Comparison of ENCODE assay signal across 11 cellular contexts in the genomic region with DNA sequence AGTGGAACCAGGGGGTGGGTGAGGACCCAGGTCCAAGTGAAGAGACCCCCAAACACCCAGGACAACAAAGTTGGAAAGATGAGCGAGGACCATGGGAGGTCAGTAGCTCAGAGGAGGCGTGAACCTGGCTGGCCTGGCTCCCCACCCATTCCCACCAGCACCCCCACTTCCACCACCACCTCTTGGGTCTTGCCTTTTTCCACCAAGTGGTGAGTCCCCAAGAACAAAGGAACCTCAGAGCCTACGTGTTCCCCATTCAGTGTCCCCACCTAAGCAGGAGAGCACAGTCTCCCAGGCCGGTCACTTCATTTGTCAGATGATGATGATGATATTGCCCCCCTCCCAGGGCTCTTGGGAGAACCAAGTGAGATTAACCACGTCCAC. TPM values are rescaled to one million over a fixed set of nuclear protein-coding genes. Genes with fewer than 3 reads are reported as not detected.
DNase-seq lines count a peak whose midpoint lies in the region; ATAC-seq, FAIRE-seq and TF ChIP-seq lines count a peak whose summit lies in the region.
"Had no signal": no experiment of that assay in that cellular context is flagged by ENCODE, and none has a peak within 500 bp of the region (broad histone marks: within the 10 kb centered on the region; RNA-seq: fewer than 3 reads in every experiment).

No MANE protein-coding gene starts in this region.

- no peaks in the 10 kb centered on the region for H3K9me3 ChIP-seq in keratinocyte (ENCODE audit: control insufficient read depth, low read depth, low read length)

- intact Hi-C loops in activated naive CD4-positive, alpha-beta T cell treated with anti-CD3 and anti-CD28 coated beads for 36 hours (cut with micrococcal nuclease) = no loop called here
- intact Hi-C loops in activated B cell treated with CpG ODN at 0.5 μM for 24 hours (cut with micrococcal nuclease) = loop anchor here (1.0 kb wide), 2 partner anchors 12 to 17 kb away; no protein-coding TSS in a partner anchor

- peaks cover 22% of the 10 kb centered on the region for H3K4me1 ChIP-seq in keratinocyte (ENCODE audit: control insufficient read depth, extremely low read depth, insufficient read depth, low read length)

- peaks cover 14% of the 10 kb centered on the region for H3K36me3 Mint-ChIP-seq in activated naive CD4-positive, alpha-beta T cell treated with anti-CD3 and anti-CD28 coated beads for 36 hours (ENCODE audit: low read depth)
- peaks cover 0 to 5% of the 10 kb centered on the region in 2 donors for H3K36me3 Mint-ChIP-seq in activated naive CD4-positive, alpha-beta T cell treated with anti-CD3 and anti-CD28 coated beads, Interleukin-2, amount 50 U/mL, for 72 hours
- H3K36me3 Mint-ChIP-seq in activated B cell treated with CpG ODN at 0.5 μM for 24 hours (ENCODE audit: low read depth) = peaks cover 44% of the 10 kb centered on the region
- H3K36me3 Mint-ChIP-seq in stimulated activated effector memory CD8-positive, alpha-beta T cell treated with anti-CD3 and anti-CD28 coated beads, Interleukin-12 subunit alpha, Interleukin-12 subunit beta, amount 100 ng/mL, for 72 hours = peaks cover 42% of the 10 kb centered on the region

- H3K4me3 Mint-ChIP-seq in activated naive CD4-positive, alpha-beta T cell treated with anti-CD3 and anti-CD28 coated beads for 36 hours = no peak overlapping the region
- no peak overlapping the region for H3K4me3 Mint-ChIP-seq in activated B cell treated with CpG ODN at 0.5 μM for 24 hours
- H3K4me3 Mint-ChIP-seq in stimulated activated effector memory CD8-positive, alpha-beta T cell treated with anti-CD3 and anti-CD28 coated beads, Interleukin-12 subunit alpha, Interleukin-12 subunit beta, amount 100 ng/mL, for 72 hours = peak overlapping the region; percentile 68

- DNase-seq in activated naive CD4-positive, alpha-beta T cell treated with anti-CD3 and anti-CD28 coated beads for 36 hours = no peak
- no peak for DNase-seq in activated naive CD4-positive, alpha-beta T cell treated with anti-CD3 and anti-CD28 coated beads, Interleukin-2, amount 50 U/mL, for 72 hours (ENCODE audit: low spot score in 2 of 2)
- DNase-seq in activated B cell treated with CpG ODN at 0.5 μM for 24 hours = no peak
- no peak for DNase-seq in keratinocyte (ENCODE audit: low read depth, low spot score)
- no peak for DNase-seq in stimulated activated effector memory CD8-positive, alpha-beta T cell treated with anti-CD3 and anti-CD28 coated beads, Interleukin-12 subunit alpha, Interleukin-12 subunit beta, amount 100 ng/mL, for 72 hours (ENCODE audit: low spot score in 2 of 2)
- no peak for DNase-seq in NCI-H2029 treated with DMSO at 0.1 percent for 48 hours (lab: John Stamatoyannopoulos, UW)
- DNase-seq in UCSD-AML1 (lab: John Stamatoyannopoulos, UW; ENCODE audit: unreplicated experiment) = no peak
- DNase-seq: NCI-H2081 treated with DMSO at 0.1 percent for 48 hours had no signal

- no peaks in the 10 kb centered on the region for H3K79me2 ChIP-seq in keratinocyte (ENCODE audit: control insufficient read depth, insufficient read depth, low read length)

- H3K27me3 Mint-ChIP-seq in activated naive CD4-positive, alpha-beta T cell treated with anti-CD3 and anti-CD28 coated beads for 36 hours (ENCODE audit: low read depth) = no peaks in the 10 kb centered on the region
- H3K27me3 Mint-ChIP-seq in activated B cell treated with CpG ODN at 0.5 μM for 24 hours = no peaks in the 10 kb centered on the region
- H3K27me3 Mint-ChIP-seq: naive thymus-derived CD4-positive, alpha-beta T cell had no signal

- no peaks in the 10 kb centered on the region for H4K20me1 ChIP-seq in keratinocyte (ENCODE audit: control insufficient read depth, extremely low read depth, insufficient read depth, low read length)

- CTCF ChIA-PET in activated naive CD4-positive, alpha-beta T cell treated with anti-CD3 and anti-CD28 coated beads for 36 hours (lab: Charles Lee) = interaction anchor here (0.7 to 1.7 kb wide), 2 partner anchors 14 to 64 kb away, joined by 3 to 7 read pairs; no protein-coding TSS in a partner anchor
- CTCF ChIA-PET in activated B cell treated with CpG ODN at 0.5 μM for 24 hours (lab: Charles Lee) = interaction anchor here (1.8 kb wide), 1 partner anchor 14 kb away, joined by 5 read pairs; no protein-coding TSS in a partner anchor

- peaks cover 17 to 32% of the 10 kb centered on the region in 2 experiments for H3K36me3 ChIP-seq in keratinocyte (ENCODE audit: control insufficient read depth in 2 of 2, extremely low read depth in 1 of 2, insufficient read depth in 2 of 2, low read length in 2 of 2)

- H3K27me3 ChIP-seq in keratinocyte (ENCODE audit: control insufficient read depth, extremely low read depth, insufficient read depth, low read length) = no peaks in the 10 kb centered on the region

- POLR2A ChIA-PET in activated B cell treated with CpG ODN at 0.5 μM for 24 hours (lab: Charles Lee) = interaction anchor here (0.6 to 1.9 kb wide), 12 partner anchors 13 to 126 kb away, joined by 3 to 12 read pairs (median 6); a partner anchor contains a TSS

- dilution Hi-C loops in keratinocyte (cut with MboI; ENCODE audit: extremely low pct_ligation_motif_present, low sequenced_read_pairs) = no loop called here

- no peaks in the 10 kb centered on the region for H3K9me3 Mint-ChIP-seq in activated naive CD4-positive, alpha-beta T cell treated with anti-CD3 and anti-CD28 coated beads for 36 hours
- H3K9me3 Mint-ChIP-seq in activated naive CD4-positive, alpha-beta T cell treated with anti-CD3 and anti-CD28 coated beads, Interleukin-2, amount 50 U/mL, for 72 hours = no peaks in the 10 kb centered on the region
- H3K9me3 Mint-ChIP-seq in activated B cell treated with CpG ODN at 0.5 μM for 24 hours = no peaks in the 10 kb centered on the region
- H3K9me3 Mint-ChIP-seq in stimulated activated effector memory CD8-positive, alpha-beta T cell treated with anti-CD3 and anti-CD28 coated beads, Interleukin-12 subunit alpha, Interleukin-12 subunit beta, amount 100 ng/mL, for 72 hours = no peaks in the 10 kb centered on the region
- H3K9me3 Mint-ChIP-seq: naive thymus-derived CD4-positive, alpha-beta T cell; stimulated activated naive CD8-positive, alpha-beta T cell treated with anti-CD3 and anti-CD28 coated beads, Interleukin-15, amount 100 ng/mL, for 72 hours had no signal

- no peaks in the 10 kb centered on the region for H3K9me1 ChIP-seq in keratinocyte (ENCODE audit: control insufficient read depth, extremely low read depth, insufficient read depth, low read length)

- H3K4me2 ChIP-seq in keratinocyte (ENCODE audit: control insufficient read depth, extremely low read depth, insufficient read depth, low read depth, low read length) = no peak overlapping the region

- peak overlapping the region; percentile 63 for H3K27ac Mint-ChIP-seq in activated naive CD4-positive, alpha-beta T cell treated with anti-CD3 and anti-CD28 coated beads for 36 hours
- no peak overlapping the region for H3K27ac Mint-ChIP-seq in activated naive CD4-positive, alpha-beta T cell treated with anti-CD3 and anti-CD28 coated beads, Interleukin-2, amount 50 U/mL, for 72 hours
- peak overlapping the region; percentile 72 for H3K27ac Mint-ChIP-seq in activated B cell treated with CpG ODN at 0.5 μM for 24 hours
- H3K27ac Mint-ChIP-seq in stimulated activated effector memory CD8-positive, alpha-beta T cell treated with anti-CD3 and anti-CD28 coated beads, Interleukin-12 subunit alpha, Interleukin-12 subunit beta, amount 100 ng/mL, for 72 hours = peak overlapping the region; percentile 91

- FAIRE-seq in keratinocyte (lab: Jason Lieb, UNC) = no peak

- TF ChIP-seq CTCF in activated B cell treated with CpG ODN at 0.5 μM for 24 hours (IDR thresholded peaks at IDR 0.05) (no peak), keratinocyte (optimal IDR thresholded peaks at IDR 0.05 in 1 of 3, IDR thresholded peaks at IDR 0.05 in 1 of 3, conservative IDR thresholded peaks at IDR 0.05 in 1 of 3; ENCODE audit: extremely low read depth in 1 of 3, insufficient read depth in 2 of 3, low read length in 3 of 3) (no peak)

- ATAC-seq in activated naive CD4-positive, alpha-beta T cell treated with anti-CD3 and anti-CD28 coated beads, Interleukin-2, amount 50 U/mL, for 72 hours = no peak
- ATAC-seq in activated B cell treated with CpG ODN at 0.5 μM for 24 hours (ENCODE audit: low read depth) (no peak), HG02938 (IDR thresholded peaks at IDR 0.05; ENCODE audit: unreplicated experiment) (no peak)
- ATAC-seq in stimulated activated effector memory CD8-positive, alpha-beta T cell treated with anti-CD3 and anti-CD28 coated beads, Interleukin-12 subunit alpha, Interleukin-12 subunit beta, amount 100 ng/mL, for 72 hours = no peak

- H2AFZ ChIP-seq in keratinocyte (ENCODE audit: control insufficient read depth, low read length) = no peak overlapping the region

- H3K9ac ChIP-seq in keratinocyte (ENCODE audit: control insufficient read depth, extremely low read depth, insufficient read depth, low read length) = no peak overlapping the region

- H3K4me3 ChIP-seq in keratinocyte (ENCODE audit: control insufficient read depth in 2 of 3, extremely low read depth in 1 of 3, insufficient read depth in 2 of 3, low read depth in 1 of 3, low read length in 3 of 3) = no peak overlapping the region

- H3K4me1 Mint-ChIP-seq in activated naive CD4-positive, alpha-beta T cell treated with anti-CD3 and anti-CD28 coated beads for 36 hours (ENCODE audit: low read depth) = peaks cover 31% of the 10 kb centered on the region
- peaks cover 27% of the 10 kb centered on the region for H3K4me1 Mint-ChIP-seq in activated B cell treated with CpG ODN at 0.5 μM for 24 hours
- H3K4me1 Mint-ChIP-seq in stimulated activated effector memory CD8-positive, alpha-beta T cell treated with anti-CD3 and anti-CD28 coated beads, Interleukin-12 subunit alpha, Interleukin-12 subunit beta, amount 100 ng/mL, for 72 hours = peaks cover 36% of the 10 kb centered on the region

- H3K27ac ChIP-seq in keratinocyte (ENCODE audit: control insufficient read depth, insufficient read depth, low read length) = peak overlapping the region; percentile 46

RNA-seq across cellular contexts. Expression of a gene that starts 0.5 kb away (rescaled TPM):
- under 1 TPM; 0.69 to 0.89 TPM for total RNA-seq in activated naive CD4-positive, alpha-beta T cell treated with anti-CD3 and anti-CD28 coated beads for 36 hours
- 1 to 10 TPM in 1 of 2 donors, under 1 TPM in 1; 0.68 to 2.6 TPM for total RNA-seq in activated naive CD4-positive, alpha-beta T cell treated with anti-CD3 and anti-CD28 coated beads, Interleukin-2, amount 50 U/mL, for 72 hours
- 1.6 and 2.9 TPM in 2 replicates for total RNA-seq in activated B cell treated with CpG ODN at 0.5 μM for 24 hours
- 0.32 to 0.47 TPM (median 0.33 TPM) in 3 replicates for polyA plus RNA-seq in keratinocyte
- polyA plus RNA-seq in keratinocyte (2011; ENCODE audit: low read depth) = 0.12 TPM
- polyA plus RNA-seq in keratinocyte (2011; cell fraction: cytosol; rRNA removed) = 0.28 and 0.31 TPM in 2 replicates
- 1.6 and 1.8 TPM in 2 replicates for polyA plus RNA-seq in keratinocyte (2011; cell fraction: nucleus; rRNA removed)
- 0.68 and 0.72 TPM in 2 replicates for polyA plus RNA-seq in keratinocyte (2012; ENCODE audit: low replicate concordance)
- polyA minus RNA-seq in keratinocyte = 0.16 to 2.3 TPM (median 1.3 TPM) in 3 replicates
- 0.96 TPM for polyA minus RNA-seq in keratinocyte (2011; cell fraction: cytosol; rRNA and poly(A)+ RNA removed)
- 0.93 and 0.95 TPM in 2 replicates for polyA minus RNA-seq in keratinocyte (2011; cell fraction: nucleus; rRNA and poly(A)+ RNA removed)
- polyA plus RNA-seq: naive thymus-derived CD4-positive, alpha-beta T cell had no signal

RNA-seq across cellular contexts. Expression of a gene that starts 15.2 kb away (rescaled TPM):
- total RNA-seq in activated naive CD4-positive, alpha-beta T cell treated with anti-CD3 and anti-CD28 coated beads for 36 hours = 10 to 100 TPM in 1 of 2 experiments, 1 to 10 TPM in 1; 9.8 to 10.5 TPM
- total RNA-seq in activated naive CD4-positive, alpha-beta T cell treated with anti-CD3 and anti-CD28 coated beads, Interleukin-2, amount 50 U/mL, for 72 hours = 10 to 100 TPM; 13.3 to 21.3 TPM
- 7.7 and 9.0 TPM in 2 replicates for total RNA-seq in activated B cell treated with CpG ODN at 0.5 μM for 24 hours
- 1.1 to 2.1 TPM (median 1.7 TPM) in 3 replicates for polyA plus RNA-seq in keratinocyte
- polyA plus RNA-seq in keratinocyte (2011; ENCODE audit: low read depth) = 0.39 TPM
- 0.13 and 0.23 TPM in 2 replicates for polyA plus RNA-seq in keratinocyte (2011; cell fraction: cytosol; rRNA removed)
- 11.5 and 12.2 TPM in 2 replicates for polyA plus RNA-seq in keratinocyte (2011; cell fraction: nucleus; rRNA removed)
- polyA plus RNA-seq in keratinocyte (2012; ENCODE audit: low replicate concordance) = 0.95 and 2.7 TPM in 2 replicates
- not detected in 3 replicates for polyA minus RNA-seq in keratinocyte
- polyA minus RNA-seq in keratinocyte (2011; cell fraction: cytosol; rRNA and poly(A)+ RNA removed) = not detected
- polyA minus RNA-seq in keratinocyte (2011; cell fraction: nucleus; rRNA and poly(A)+ RNA removed) = not detected in 2 replicates
- polyA plus RNA-seq: naive thymus-derived CD4-positive, alpha-beta T cell had no signal

RNA-seq across cellular contexts. Expression of a gene that starts 17.9 kb away (rescaled TPM):
- total RNA-seq in activated naive CD4-positive, alpha-beta T cell treated with anti-CD3 and anti-CD28 coated beads for 36 hours = 100 to 1,000 TPM; 157 to 161 TPM
- total RNA-seq in activated naive CD4-positive, alpha-beta T cell treated with anti-CD3 and anti-CD28 coated beads, Interleukin-2, amount 50 U/mL, for 72 hours = 100 to 1,000 TPM in 1 of 2 donors, 10 to 100 TPM in 1; 57.7 to 127 TPM
- total RNA-seq in activated B cell treated with CpG ODN at 0.5 μM for 24 hours = 136 and 140 TPM in 2 replicates
- polyA plus RNA-seq in keratinocyte = 17.2 to 57.2 TPM (median 26.3 TPM) in 3 replicates
- 44.1 TPM for polyA plus RNA-seq in keratinocyte (2011; ENCODE audit: low read depth)
- 27.8 and 40.9 TPM in 2 replicates for polyA plus RNA-seq in keratinocyte (2011; cell fraction: cytosol; rRNA removed)
- polyA plus RNA-seq in keratinocyte (2011; cell fraction: nucleus; rRNA removed) = 85.5 and 95.4 TPM in 2 replicates
- polyA plus RNA-seq in keratinocyte (2012; ENCODE audit: low replicate concordance) = 61.7 and 103 TPM in 2 replicates
- 55.0 to 361 TPM (median 75.6 TPM) in 3 replicates for polyA minus RNA-seq in keratinocyte
- 101 TPM for polyA minus RNA-seq in keratinocyte (2011; cell fraction: cytosol; rRNA and poly(A)+ RNA removed)
- 84.8 and 88.7 TPM in 2 replicates for polyA minus RNA-seq in keratinocyte (2011; cell fraction: nucleus; rRNA and poly(A)+ RNA removed)

RNA-seq across cellular contexts. Expression of a gene that starts 29.1 kb away (rescaled TPM):
- total RNA-seq in activated naive CD4-positive, alpha-beta T cell treated with anti-CD3 and anti-CD28 coated beads for 36 hours = 100 to 1,000 TPM; 172 to 174 TPM
- total RNA-seq in activated naive CD4-positive, alpha-beta T cell treated with anti-CD3 and anti-CD28 coated beads, Interleukin-2, amount 50 U/mL, for 72 hours = 100 to 1,000 TPM; 150 to 173 TPM
- 61.8 and 68.6 TPM in 2 replicates for total RNA-seq in activated B cell treated with CpG ODN at 0.5 μM for 24 hours
- polyA plus RNA-seq in keratinocyte = 34.4 to 84.1 TPM (median 46.5 TPM) in 3 replicates
- 18.7 TPM for polyA plus RNA-seq in keratinocyte (2011; ENCODE audit: low read depth)
- 65.3 and 72.5 TPM in 2 replicates for polyA plus RNA-seq in keratinocyte (2011; cell fraction: cytosol; rRNA removed)
- 14.3 and 16.3 TPM in 2 replicates for polyA plus RNA-seq in keratinocyte (2011; cell fraction: nucleus; rRNA removed)
- 44.6 and 69.2 TPM in 2 replicates for polyA plus RNA-seq in keratinocyte (2012; ENCODE audit: low replicate concordance)
- 33.6 to 70.1 TPM (median 49.5 TPM) in 3 replicates for polyA minus RNA-seq in keratinocyte
- 27.6 TPM for polyA minus RNA-seq in keratinocyte (2011; cell fraction: cytosol; rRNA and poly(A)+ RNA removed)
- 4.2 and 6.5 TPM in 2 replicates for polyA minus RNA-seq in keratinocyte (2011; cell fraction: nucleus; rRNA and poly(A)+ RNA removed)

RNA-seq across cellular contexts. Expression of a gene that starts 37.4 kb away (rescaled TPM):
- total RNA-seq in activated naive CD4-positive, alpha-beta T cell treated with anti-CD3 and anti-CD28 coated beads for 36 hours = under 1 TPM; 0.86 to 0.95 TPM
- total RNA-seq in activated naive CD4-positive, alpha-beta T cell treated with anti-CD3 and anti-CD28 coated beads, Interleukin-2, amount 50 U/mL, for 72 hours = 1 to 10 TPM; 2.3 to 2.8 TPM
- total RNA-seq in activated B cell treated with CpG ODN at 0.5 μM for 24 hours = 1.2 and 2.1 TPM in 2 replicates
- 0.31 to 0.60 TPM (median 0.54 TPM) in 3 replicates for polyA plus RNA-seq in keratinocyte
- polyA plus RNA-seq in keratinocyte (2011; ENCODE audit: low read depth) = 1.1 TPM
- polyA plus RNA-seq in keratinocyte (2011; cell fraction: cytosol; rRNA removed) = 0.30 and 0.49 TPM in 2 replicates
- 0.61 and 0.88 TPM in 2 replicates for polyA plus RNA-seq in keratinocyte (2011; cell fraction: nucleus; rRNA removed)
- 0.47 and 0.97 TPM in 2 replicates for polyA plus RNA-seq in keratinocyte (2012; ENCODE audit: low replicate concordance)
- polyA minus RNA-seq in keratinocyte = 0.35 to 0.82 TPM (median 0.73 TPM) in 3 replicates
- polyA minus RNA-seq in keratinocyte (2011; cell fraction: cytosol; rRNA and poly(A)+ RNA removed) = not detected
- 1.2 TPM in 1 of 2 replicates, not detected in the other for polyA minus RNA-seq in keratinocyte (2011; cell fraction: nucleus; rRNA and poly(A)+ RNA removed)

Comparison
In these comparisons a context has a peak if more than half of its experiments do, and no peak if none do; other contexts are left out.
1. H3K27ac Mint-ChIP-seq: peak in activated naive CD4-positive, alpha-beta T cell treated with anti-CD3 and anti-CD28 coated beads for 36 hours (single experiment), activated B cell treated with CpG ODN at 0.5 μM for 24 hours (single experiment) and stimulated activated effector memory CD8-positive, alpha-beta T cell treated with anti-CD3 and anti-CD28 coated beads, Interleukin-12 subunit alpha, Interleukin-12 subunit beta, amount 100 ng/mL, for 72 hours (single experiment); none in activated naive CD4-positive, alpha-beta T cell treated with anti-CD3 and anti-CD28 coated beads, Interleukin-2, amount 50 U/mL, for 72 hours (0 of 2).